Comparison of ENCODE assay signal across 10 cellular contexts in genomic region chr6:35487653-35488516, GRCh38. TPM values are rescaled to one million over a fixed set of nuclear protein-coding genes. Genes with fewer than 3 reads are reported as not detected.
DNase-seq lines count a peak whose midpoint lies in the region; ATAC-seq and TF ChIP-seq lines count a peak whose summit lies in the region.
"Had no signal": no experiment of that assay in that cellular context is flagged by ENCODE, and none has a peak within 500 bp of the region (broad histone marks: within the 10 kb centered on the region; RNA-seq: fewer than 3 reads in every experiment).

No MANE protein-coding gene starts in this region.

- H3K4me1 ChIP-seq in RWPE2 (ENCODE audit: insufficient read depth, poor library complexity, severe bottlenecking) (peaks cover 73% of the 10 kb centered on the region), gastroesophageal sphincter (peaks cover 5 to 100% (median 65%) of the 10 kb centered on the region in 3 donors), smooth muscle cell (ENCODE audit: low read depth) (peaks cover 77% of the 10 kb centered on the region)

- ATAC-seq in RWPE2 (ENCODE audit: low read depth) = peak; percentile 43
- ATAC-seq in gastroesophageal sphincter = peak; percentile 29
- no peak for ATAC-seq in T-helper 17 cell

- peaks cover 81% of the 10 kb centered on the region for H4K20me1 ChIP-seq in smooth muscle cell (ENCODE audit: low read depth)

- peaks cover 76% of the 10 kb centered on the region for H3K79me2 ChIP-seq in smooth muscle cell (ENCODE audit: low read depth)

- no peak for TF ChIP-seq POLR2A in gastroesophageal sphincter (IDR thresholded peaks at IDR 0.05)

- no peaks in the 10 kb centered on the region for H3K9me3 ChIP-seq in RWPE2 (ENCODE audit: severe bottlenecking)
- H3K9me3 ChIP-seq in gastroesophageal sphincter = no peaks in the 10 kb centered on the region
- no peaks in the 10 kb centered on the region for H3K9me3 ChIP-seq in smooth muscle cell (replicated peaks; ENCODE audit: low read depth)
- no peaks in the 10 kb centered on the region for H3K9me3 ChIP-seq in T-helper 17 cell (ENCODE audit: control insufficient read depth, low read length, poor library complexity, severe bottlenecking)

- H3K4me3 ChIP-seq in RWPE2 (ENCODE audit: severe bottlenecking) (no peak overlapping the region), gastroesophageal sphincter (no peak overlapping the region), smooth muscle cell (no peak overlapping the region)

- TF ChIP-seq CTCF in RWPE2 (IDR thresholded peaks at IDR 0.05; ENCODE audit: poor library complexity, severe bottlenecking) (no peak), gastroesophageal sphincter (IDR thresholded peaks at IDR 0.05) (no peak), smooth muscle cell (IDR thresholded peaks at IDR 0.05; ENCODE audit: borderline replicate concordance, insufficient read depth, poor library complexity, severe bottlenecking) (no peak)

- no peaks in the 10 kb centered on the region for H3K27me3 Mint-ChIP-seq in T-helper 17 cell

- H3K36me3 Mint-ChIP-seq in T-helper 17 cell (ENCODE audit: low read depth) = no peaks in the 10 kb centered on the region

- H3K4me2 ChIP-seq in smooth muscle cell = peak overlapping the region; percentile 24

- H3K36me3 ChIP-seq in RWPE2 (ENCODE audit: low read depth) = peaks cover 18% of the 10 kb centered on the region
- peaks cover 0 to 21% of the 10 kb centered on the region in 2 donors for H3K36me3 ChIP-seq in gastroesophageal sphincter
- no peaks in the 10 kb centered on the region for H3K36me3 ChIP-seq in smooth muscle cell (ENCODE audit: low read depth)

- H3K27me3 ChIP-seq in RWPE2 (ENCODE audit: insufficient read depth, poor library complexity, severe bottlenecking) (no peaks in the 10 kb centered on the region), gastroesophageal sphincter (no peaks in the 10 kb centered on the region), smooth muscle cell (ENCODE audit: low read depth) (no peaks in the 10 kb centered on the region)

- DNase-seq in HCEC 1CT (peak; percentile 76), RWPE2 (ENCODE audit: low spot score) (peak; percentile 79), smooth muscle cell (lab: John Stamatoyannopoulos, UW; ENCODE audit: unreplicated experiment) (no peak), T-helper 17 cell (no peak), T1000 (lab: John Stamatoyannopoulos, UW) (no peak), NCI-H2196 (lab: John Stamatoyannopoulos, UW; ENCODE audit: unreplicated experiment) (no peak)
- no peak for DNase-seq in stimulated activated CD4-positive, alpha-beta T cell treated with anti-CD3 and anti-CD28 coated beads, Interleukin-12 subunit alpha, Interleukin-12 subunit beta, amount 100 ng/mL, for 4 hours
- DNase-seq: NCI-H1417 treated with DMSO at 0.1 percent for 48 hours had no signal

- 41 to 63% methylated on average over 2 of the region's 9 CpGs for WGBS in gastroesophageal sphincter (ENCODE audit: low coverage in 1 of 2), 2 donors
- WGBS in smooth muscle cell (ENCODE audit: low lambda C conversion rate) = 57% methylated on average over 3 of the region's 9 CpGs

- H3K4me3 Mint-ChIP-seq in T-helper 17 cell = no peak overlapping the region

- peaks cover 18% of the 10 kb centered on the region for H3K4me1 Mint-ChIP-seq in T-helper 17 cell

- H2AFZ ChIP-seq in smooth muscle cell (ENCODE audit: low read depth) = no peak overlapping the region

- no peak for TF ChIP-seq EP300 in gastroesophageal sphincter (IDR thresholded peaks at IDR 0.05)

- peak overlapping the region; percentile 22 for H3K9ac ChIP-seq in smooth muscle cell (ENCODE audit: low read depth)

- H3K27ac ChIP-seq in RWPE2 (ENCODE audit: poor library complexity, severe bottlenecking) (peak overlapping the region; percentile 96), gastroesophageal sphincter (peak overlapping the region; percentile 90 to 100 (median 98)), smooth muscle cell (ENCODE audit: low read depth) (peak overlapping the region; percentile 94)

- H3K27ac Mint-ChIP-seq in T-helper 17 cell = no peak overlapping the region

- H3F3A ChIP-seq in smooth muscle cell (ENCODE audit: low read depth) = peaks cover 11% of the 10 kb centered on the region

RNA-seq across cellular contexts. Expression of gene TEAD3, which starts 9.0 kb away (rescaled TPM):
- total RNA-seq in gastroesophageal sphincter (100 to 1,000 TPM in 1 of 4 donors, 10 to 100 TPM in 3; 58.3 to 122 (median 72.5) TPM), smooth muscle cell (22.5 and 29.1 TPM in 2 replicates), T-helper 17 cell (under 1 TPM in 1 of 2 donors, not detected in 1; 0.12 TPM)
- polyA plus RNA-seq in smooth muscle cell = 40.6 and 42.8 TPM in 2 replicates

RNA-seq across cellular contexts. Expression of gene RPL10A, which starts 19.7 kb away (rescaled TPM):
- total RNA-seq in gastroesophageal sphincter (1,000 to 10,000 TPM in 3 of 4 donors, 100 to 1,000 TPM in 1; 870 to 1,936 (median 1,411) TPM), smooth muscle cell (1,012 and 1,090 TPM in 2 replicates), T-helper 17 cell (1,000 to 10,000 TPM; 2,096 to 2,128 TPM)
- 307 and 339 TPM in 2 replicates for polyA plus RNA-seq in smooth muscle cell

RNA-seq across cellular contexts. Expression of gene TULP1, which starts 24.8 kb away (rescaled TPM):
- under 1 TPM in 1 of 4 donors, not detected in 3; 0.89 TPM for total RNA-seq in gastroesophageal sphincter
- total RNA-seq in smooth muscle cell = 0.31 TPM in 1 of 2 replicates, not detected in the other
- polyA plus RNA-seq in smooth muscle cell = 0.26 and 0.78 TPM in 2 replicates
- not detected for total RNA-seq in T-helper 17 cell
- total RNA-seq: subcutaneous adipose tissue had no signal

RNA-seq across cellular contexts. Expression of gene FANCE, which starts 35.7 kb away (rescaled TPM):
- total RNA-seq in gastroesophageal sphincter (1 to 10 TPM; 2.6 to 5.0 (median 3.8) TPM), smooth muscle cell (2.3 and 3.6 TPM in 2 replicates), T-helper 17 cell (1 to 10 TPM; 3.7 to 4.5 TPM)
- 5.6 and 7.3 TPM in 2 replicates for polyA plus RNA-seq in smooth muscle cell

Comparison
In these comparisons a context has a peak if more than half of its experiments do, and no peak if none do; other contexts are left out.
1. DNase-seq: peak in HCEC 1CT (single experiment) and RWPE2 (single experiment); none in smooth muscle cell (single experiment), T-helper 17 cell (0 of 3), T1000 (single experiment), stimulated activated CD4-positive, alpha-beta T cell treated with anti-CD3 and anti-CD28 coated beads, Interleukin-12 subunit alpha, Interleukin-12 subunit beta, amount 100 ng/mL, for 4 hours (single experiment) and NCI-H2196 (single experiment).
2. RNA of gene TEAD3, which starts 9.0 kb away (total RNA-seq): 58.3 to 122 TPM in gastroesophageal sphincter and 22.5 to 29.1 TPM in smooth muscle cell; 0.12 TPM in T-helper 17 cell; every median in the first group is over 10 times any median in the second.
3. Peak in every context shown above with its lines, with median percentiles within 50 percentile points of each other: H3K27ac ChIP-seq.